In the genomic region with DNA sequence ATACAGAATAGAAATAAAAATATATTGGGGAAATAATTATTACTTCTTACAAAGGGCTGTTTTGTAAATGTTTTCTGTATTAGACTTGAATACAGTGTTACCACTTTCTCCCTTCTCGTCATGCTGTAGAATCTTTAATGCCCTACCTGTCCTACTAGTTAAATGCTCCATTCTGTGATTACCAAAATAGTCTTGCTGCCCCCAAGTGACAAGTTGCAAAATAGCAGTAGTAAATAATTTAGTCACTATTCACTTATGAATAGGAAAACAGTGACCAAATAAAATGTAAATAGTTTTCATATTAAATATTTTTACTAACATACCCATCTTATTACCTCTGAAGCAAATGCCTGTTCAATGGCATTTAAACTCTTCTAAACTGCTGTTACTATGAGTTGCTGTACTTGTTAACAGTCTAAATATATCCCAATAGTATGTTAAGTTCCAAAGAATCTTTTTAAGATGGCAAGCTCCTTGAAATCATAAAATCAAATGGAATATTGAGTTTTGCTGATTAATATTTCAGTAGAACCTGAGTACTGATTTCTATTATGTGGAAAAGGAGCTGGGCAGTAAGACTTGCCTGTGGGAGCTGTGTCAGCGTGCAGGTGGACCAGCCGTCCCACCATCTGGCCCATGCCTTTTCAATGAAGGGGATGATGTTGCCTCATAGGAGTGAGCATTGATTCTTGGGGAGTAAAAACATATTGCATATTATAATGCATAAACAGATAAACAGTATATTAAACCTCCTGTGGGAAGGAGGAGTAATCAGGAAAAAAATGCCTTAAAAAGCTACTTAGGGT, we compare ENCODE assay signal across 8 cellular contexts. TPM values are rescaled to one million over a fixed set of nuclear protein-coding genes. Genes with fewer than 3 reads are reported as not detected.
DNase-seq lines count a peak whose midpoint lies in the region; ATAC-seq, FAIRE-seq and TF ChIP-seq lines count a peak whose summit lies in the region.

No MANE protein-coding gene starts in this region.

- peaks cover 12 to 17% of the 10 kb centered on the region in 2 experiments; a peak in 4 of 5 replicates for H3K9me3 Mint-ChIP-seq in H9

- no peaks in the 10 kb centered on the region for H3K27me3 Mint-ChIP-seq in H9 (ENCODE audit: low read depth)

- ATAC-seq in SK-N-SH treated with all-trans-retinoic acid at 6 μM for 48 hours (peak; percentile 61; the same call in 2 of the 3 replicates), HG03565 (IDR thresholded peaks at IDR 0.05; ENCODE audit: unreplicated experiment) (no peak)

- H4K20me1 ChIP-seq in H9 (ENCODE audit: control insufficient read depth, insufficient read depth, insufficient read length) (no peaks in the 10 kb centered on the region), hepatocyte (ENCODE audit: insufficient read depth, poor library complexity, severe bottlenecking) (no peaks in the 10 kb centered on the region)

- no peaks in the 10 kb centered on the region for H3K4me1 Mint-ChIP-seq in H9

- H2AK5ac ChIP-seq in H9 (ENCODE audit: insufficient read length, low read length): no peak overlapping the region

- no CpG with 5 or more reads among the region's 3 CpGs for WGBS in H9 (ENCODE audit: extremely low coverage, insufficient read length, low lambda C conversion rate)
- WGBS in hepatocyte (ENCODE audit: low lambda C conversion rate, missing lambda C conversion rate): 79% methylated on average over 3 of the region's 3 CpGs

- no peak overlapping the region for H3K14ac ChIP-seq in H9 (ENCODE audit: insufficient read depth, low read length)

- H3K23ac ChIP-seq in H9 (ENCODE audit: insufficient read length, low read depth, low read length): no peak overlapping the region

- no peak overlapping the region for H2BK5ac ChIP-seq in H9 (ENCODE audit: insufficient read length, low read length)

- H3K18ac ChIP-seq in H9 (ENCODE audit: insufficient read length, low read depth, low read length): no peak overlapping the region

- H3K56ac ChIP-seq in H9 (ENCODE audit: insufficient read length, low read depth, low read length): no peak overlapping the region

- no peak overlapping the region for H3K9ac ChIP-seq in H9 (ENCODE audit: extremely low read depth, insufficient read length, low read length)

- no peak overlapping the region for H2BK20ac ChIP-seq in H9 (ENCODE audit: low read depth, low read length, poor library complexity, severe bottlenecking)

- H4K5ac ChIP-seq in H9 (ENCODE audit: insufficient read length, low read depth, low read length): no peak overlapping the region

- H3K36me3 ChIP-seq in hepatocyte (replicated peaks; ENCODE audit: insufficient read depth, low read depth): no peaks in the 10 kb centered on the region
- no peaks in the 10 kb centered on the region for H3K36me3 ChIP-seq in effector memory CD4-positive, alpha-beta T cell (ENCODE audit: control insufficient read depth, insufficient read depth, low read length)

- H3K27ac ChIP-seq in H9 (ENCODE audit: insufficient read length, low read depth, low read length): no peak overlapping the region
- no peak overlapping the region for H3K27ac ChIP-seq in hepatocyte
- H3K27ac ChIP-seq in effector memory CD4-positive, alpha-beta T cell (ENCODE audit: insufficient read depth, low read length, poor library complexity, severe bottlenecking): no peak overlapping the region

- no peak overlapping the region for H2BK12ac ChIP-seq in H9 (ENCODE audit: insufficient read length, low read depth, low read length)

- no peak overlapping the region for H3K4me2 ChIP-seq in H9 (ENCODE audit: insufficient read depth, insufficient read length, low read length)
- no peak overlapping the region for H3K4me2 ChIP-seq in hepatocyte

- no peaks in the 10 kb centered on the region for H3K4me1 ChIP-seq in H9 (ENCODE audit: insufficient read depth, low read length)
- no peaks in the 10 kb centered on the region for H3K4me1 ChIP-seq in hepatocyte (ENCODE audit: insufficient read depth)
- no peaks in the 10 kb centered on the region for H3K4me1 ChIP-seq in effector memory CD4-positive, alpha-beta T cell (ENCODE audit: control insufficient read depth, insufficient read depth, low read length, poor library complexity, severe bottlenecking)

- no peak overlapping the region; a peak in 1 of 7 replicates for H3K27ac Mint-ChIP-seq in H9

- H3K4me3 Mint-ChIP-seq in H9: no peak overlapping the region

- H3K79me2 ChIP-seq in H9 (ENCODE audit: insufficient read depth, low read length): no peaks in the 10 kb centered on the region
- H3K79me2 ChIP-seq in hepatocyte: no peaks in the 10 kb centered on the region

- H2AFZ ChIP-seq in H9 (ENCODE audit: low read length): no peak overlapping the region
- H2AFZ ChIP-seq in hepatocyte: no peak overlapping the region

- H2BK120ac ChIP-seq in H9 (ENCODE audit: low read depth, low read length, poor library complexity, severe bottlenecking): no peak overlapping the region

- TF ChIP-seq CTCF in D721Med (IDR thresholded peaks at IDR 0.05; ENCODE audit: insufficient read depth, missing control alignments) (peak; percentile 81), H9 (conservative IDR thresholded peaks at IDR 0.05) (peak; percentile 69), hepatocyte (IDR thresholded peaks at IDR 0.05; ENCODE audit: poor library complexity) (peak; percentile 63)

- H3T11ph ChIP-seq in H9 (ENCODE audit: low read length): no peak overlapping the region

- H3K9me2 ChIP-seq in hepatocyte (replicated peaks; ENCODE audit: insufficient read depth): no peaks in the 10 kb centered on the region

- H3K79me1 ChIP-seq in H9 (ENCODE audit: insufficient read depth, low read depth, low read length, poor library complexity, severe bottlenecking): no peaks in the 10 kb centered on the region

- no peak for FAIRE-seq in D721Med (lab: Jason Lieb, UNC)

- H3K9me3 ChIP-seq in H9 (ENCODE audit: control insufficient read depth, low read depth, low read length) (no peaks in the 10 kb centered on the region), hepatocyte (ENCODE audit: low read depth) (no peaks in the 10 kb centered on the region)
- H3K9me3 ChIP-seq in effector memory CD4-positive, alpha-beta T cell (ENCODE audit: control insufficient read depth, low read length): no peaks in the 10 kb centered on the region

- no peak overlapping the region for H3K4ac ChIP-seq in H9 (ENCODE audit: low read depth, low read length)

- H2BK15ac ChIP-seq in H9 (ENCODE audit: low read depth, low read length): no peak overlapping the region

- DNase-seq in D721Med (ENCODE audit: insufficient read length, low spot score) (no peak), H9 (no peak), hepatocyte (ENCODE audit: low spot score) (peak; percentile 31), COLO668 (lab: John Stamatoyannopoulos, UW; ENCODE audit: unreplicated experiment) (no peak)
- DNase-seq in effector memory CD4-positive, alpha-beta T cell: no peak
- DNase-seq in activated T-cell treated with anti-CD3 and anti-CD28 coated beads, Interleukin-2, amount 50 U/mL, for 1 hour: no peak

- no peak overlapping the region for H4K8ac ChIP-seq in H9 (replicated peaks; ENCODE audit: insufficient read length, low read depth, low read length)

- H3K23me2 ChIP-seq in H9 (ENCODE audit: insufficient read length, low read depth, low read length, poor library complexity, severe bottlenecking): no peaks in the 10 kb centered on the region

- H4K91ac ChIP-seq in H9 (ENCODE audit: insufficient read length, low read depth, low read length): no peak overlapping the region

- H3K27me3 ChIP-seq in H9 (ENCODE audit: insufficient read depth, low read length): no peaks in the 10 kb centered on the region
- no peaks in the 10 kb centered on the region for H3K27me3 ChIP-seq in hepatocyte
- no peaks in the 10 kb centered on the region for H3K27me3 ChIP-seq in effector memory CD4-positive, alpha-beta T cell (replicated peaks; ENCODE audit: control insufficient read depth, insufficient read depth, low read length, poor library complexity, severe bottlenecking)

- no peak overlapping the region for H3K4me3 ChIP-seq in hepatocyte
- no peak overlapping the region for H3K4me3 ChIP-seq in effector memory CD4-positive, alpha-beta T cell (ENCODE audit: insufficient read depth, low read depth, low read length, poor library complexity, severe bottlenecking)

- H3K36me3 Mint-ChIP-seq in H9 (ENCODE audit: insufficient read depth in 1 of 3, low read depth in 3 of 3): peaks cover 31 to 42% (median 34%) of the 10 kb centered on the region in 3 experiments

TF ChIP-seq in SK-N-SH treated with all-trans-retinoic acid at 6 μM for 48 hours, 23 proteins besides CTCF, POLR2A, EP300 and RAD21 (continues in another document):
- TF ChIP-seq PPARA (CRISPR knock-in tag; IDR thresholded peaks at IDR 0.05; ENCODE audit: borderline replicate concordance): no peak
- no peak for TF ChIP-seq RARB (CRISPR knock-in tag; IDR thresholded peaks at IDR 0.05)
- TF ChIP-seq TCF4 (CRISPR knock-in tag; IDR thresholded peaks at IDR 0.05; ENCODE audit: borderline replicate concordance): no peak
- TF ChIP-seq ZFP30 (CRISPR knock-in tag; IDR thresholded peaks at IDR 0.05): no peak
- no peak for TF ChIP-seq ZC3H10 (CRISPR knock-in tag; IDR thresholded peaks at IDR 0.05)
- TF ChIP-seq, protein P1, sequence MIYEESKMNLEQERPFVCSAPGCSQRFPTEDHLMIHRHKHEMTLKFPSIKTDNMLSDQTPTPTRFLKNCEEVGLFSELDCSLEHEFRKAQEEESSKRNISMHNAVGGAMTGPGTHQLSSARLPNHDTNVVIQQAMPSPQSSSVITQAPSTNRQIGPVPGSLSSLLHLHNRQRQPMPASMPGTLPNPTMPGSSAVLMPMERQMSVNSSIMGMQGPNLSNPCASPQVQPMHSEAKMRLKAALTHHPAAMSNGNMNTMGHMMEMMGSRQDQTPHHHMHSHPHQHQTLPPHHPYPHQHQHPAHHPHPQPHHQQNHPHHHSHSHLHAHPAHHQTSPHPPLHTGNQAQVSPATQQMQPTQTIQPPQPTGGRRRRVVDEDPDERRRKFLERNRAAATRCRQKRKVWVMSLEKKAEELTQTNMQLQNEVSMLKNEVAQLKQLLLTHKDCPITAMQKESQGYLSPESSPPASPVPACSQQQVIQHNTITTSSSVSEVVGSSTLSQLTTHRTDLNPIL (CRISPR knock-in tag; IDR thresholded peaks at IDR 0.05; ENCODE audit: low read depth): no peak
- TF ChIP-seq BACH2 (CRISPR knock-in tag; IDR thresholded peaks at IDR 0.05; ENCODE audit: borderline replicate concordance): no peak
- no peak for TF ChIP-seq OSR1 (CRISPR knock-in tag; IDR thresholded peaks at IDR 0.05)
- no peak for TF ChIP-seq TOX (CRISPR knock-in tag; IDR thresholded peaks at IDR 0.05; ENCODE audit: borderline replicate concordance)

RNA-seq across cellular contexts. Expression of a gene that starts 18.1 kb away (rescaled TPM):
- total RNA-seq in H9 (2021): not detected in 2 replicates
- not detected in 2 replicates for total RNA-seq in hepatocyte
- 0.88 and 0.89 TPM in 2 replicates for polyA plus RNA-seq in hepatocyte
